In the genomic region with DNA sequence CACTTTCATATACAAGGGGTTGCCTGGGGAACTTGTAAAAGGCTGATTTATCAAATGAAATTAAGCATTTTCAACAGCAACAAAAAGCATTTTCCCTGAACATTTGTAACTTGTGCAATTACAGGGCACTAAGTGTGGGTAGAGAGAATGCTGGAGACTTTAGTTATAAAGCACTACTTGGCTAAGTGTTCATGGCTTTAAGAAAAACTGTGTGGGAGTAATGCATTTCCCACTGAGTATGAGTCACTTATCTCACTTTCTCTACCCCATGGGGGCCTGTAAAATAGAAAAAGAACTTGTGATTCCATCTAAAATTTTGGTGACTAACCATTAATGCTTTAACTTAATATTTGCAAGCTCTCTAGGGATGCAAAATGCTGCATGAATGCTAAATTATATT, we compare ENCODE assay signal across 11 cellular contexts.
A peak's percentile ranks its signal among the peaks of the same experiment; 100 is the strongest.
DNase-seq lines count a peak whose midpoint lies in the region; ATAC-seq and TF ChIP-seq lines count a peak whose summit lies in the region.
"Had no signal": no experiment of that assay in that cellular context is flagged by ENCODE, and none has a peak within 500 bp of the region (broad histone marks: within the 10 kb centered on the region; RNA-seq: fewer than 3 reads in every experiment).

No MANE protein-coding gene starts in this region.

- DNase-seq in COLO829 (ENCODE audit: low spot score) = peak; percentile 18
- peak; percentile 2 to 33 for DNase-seq in foreskin fibroblast
- no peak for DNase-seq in NCI-H1417 (lab: John Stamatoyannopoulos, UW)
- DNase-seq in aorta = no peak
- DNase-seq in stimulated activated CD4-positive, alpha-beta T cell treated with anti-CD3 and anti-CD28 coated beads, Interleukin-15, amount 100 ng/mL, for 24 hours = no peak
- no peak for DNase-seq in thyroid gland
- DNase-seq: H9; sigmoid colon; stimulated activated CD8-positive, alpha-beta memory T cell treated with anti-CD3 and anti-CD28 coated beads, Interleukin-4, amount 100 ng/mL, for 48 hours had no signal

- H3K27me3 ChIP-seq in aorta (ENCODE audit: control insufficient read depth in 1 of 2, insufficient read depth in 2 of 2, low read length in 1 of 2) (no peaks in the 10 kb centered on the region), thyroid gland (no peaks in the 10 kb centered on the region)
- H3K27me3 ChIP-seq: sigmoid colon had no signal

- ATAC-seq in GM21390 (IDR thresholded peaks at IDR 0.05; ENCODE audit: unreplicated experiment) (peak; percentile 69), HG03575 (IDR thresholded peaks at IDR 0.05; ENCODE audit: extremely low read depth, insufficient number of reproducible peaks, low FRiP score, unreplicated experiment) (peak; percentile 52), aorta (ENCODE audit: low FRiP score) (no peak)

- H3K4me3 ChIP-seq in foreskin fibroblast (ENCODE audit: low read depth in 1 of 2, low read length in 2 of 2) (no peak overlapping the region), aorta (ENCODE audit: low read length in 2 of 2) (no peak overlapping the region), thyroid gland (replicated peaks in 1 of 3) (no peak overlapping the region)
- H3K4me3 ChIP-seq: sigmoid colon had no signal

- TF ChIP-seq CTCF in foreskin fibroblast (IDR thresholded peaks at IDR 0.05; ENCODE audit: low read depth, low read length) (no peak), thyroid gland (IDR thresholded peaks at IDR 0.05) (no peak)

- H3K4me1 ChIP-seq in aorta (ENCODE audit: control insufficient read depth in 1 of 2, insufficient read depth in 2 of 2, low read length in 2 of 2) = no peaks in the 10 kb centered on the region
- H3K4me1 ChIP-seq in thyroid gland = no peaks in the 10 kb centered on the region
- H3K4me1 ChIP-seq: sigmoid colon had no signal

- no peaks in the 10 kb centered on the region for H3K36me3 ChIP-seq in aorta (ENCODE audit: control insufficient read depth in 1 of 2, insufficient read depth in 2 of 2, low read length in 1 of 2)
- H3K36me3 ChIP-seq in thyroid gland = no peaks in the 10 kb centered on the region
- H3K36me3 ChIP-seq: sigmoid colon had no signal

- intact Hi-C loops in aorta (cut with DNase I) = no loop called here
- intact Hi-C loops in thyroid gland (cut with DNase I) = no loop called here

- H3K27ac ChIP-seq in aorta (ENCODE audit: low read depth in 1 of 2, low read length in 2 of 2) = no peak overlapping the region
- no peak overlapping the region for H3K27ac ChIP-seq in thyroid gland
- H3K27ac ChIP-seq: sigmoid colon had no signal

- no peak for TF ChIP-seq POLR2A in thyroid gland (IDR thresholded peaks at IDR 0.05)

- H3K9me3 ChIP-seq in aorta (ENCODE audit: control insufficient read depth, low read length) (no peaks in the 10 kb centered on the region), thyroid gland (no peaks in the 10 kb centered on the region)
- H3K9me3 ChIP-seq: sigmoid colon had no signal

Comparison
In these comparisons a context has a peak if more than half of its experiments do, and no peak if none do; other contexts are left out.
1. DNase-seq: peak in COLO829 (single experiment) and foreskin fibroblast (2 of 2); none in NCI-H1417 (0 of 3), aorta (0 of 2), stimulated activated CD4-positive, alpha-beta T cell treated with anti-CD3 and anti-CD28 coated beads, Interleukin-15, amount 100 ng/mL, for 24 hours (single experiment) and thyroid gland (0 of 2).